Comparison of ENCODE assay signal across 9 cellular contexts in the genomic region with DNA sequence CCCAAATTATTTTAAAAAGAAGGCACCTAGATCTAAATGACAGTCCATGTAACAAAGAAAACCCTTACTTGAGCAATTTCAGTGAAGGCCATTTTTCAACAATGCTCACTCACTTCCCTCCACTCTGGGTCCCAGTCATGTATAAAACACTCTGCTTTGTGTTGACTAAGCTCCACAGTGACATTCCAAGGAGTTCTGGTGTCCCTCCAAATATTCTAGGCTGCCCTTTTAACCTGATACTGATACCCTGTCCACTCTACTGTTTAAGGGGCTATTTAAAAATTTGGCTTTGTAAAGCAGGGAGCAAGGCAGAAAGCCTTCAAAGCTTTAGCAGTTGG.
A peak's percentile ranks its signal among the peaks of the same experiment; 100 is the strongest.
DNase-seq lines count a peak whose midpoint lies in the region; ATAC-seq and TF ChIP-seq lines count a peak whose summit lies in the region.
"Had no signal": no experiment of that assay in that cellular context is flagged by ENCODE, and none has a peak within 500 bp of the region (broad histone marks: within the 10 kb centered on the region; RNA-seq: fewer than 3 reads in every experiment).

No MANE protein-coding gene starts in this region.

- in situ Hi-C loops in astrocyte of the spinal cord (cut with HindIII; ENCODE audit: low sequenced_read_pairs) = no loop called here

- peak; percentile 2 for ATAC-seq in GM19351 (IDR thresholded peaks at IDR 0.05; ENCODE audit: unreplicated experiment)
- peak; percentile 21 for ATAC-seq in HG03039 (IDR thresholded peaks at IDR 0.05; ENCODE audit: unreplicated experiment)
- peak; percentile 38 to 67 (median 64) for ATAC-seq in psoas muscle

- intact Hi-C loops in psoas muscle (cut with DNase I) = loop anchor here (1.0 to 10.0 kb wide), 6 partner anchors 72 to 585 kb away; a partner anchor contains a TSS

- TF ChIP-seq CTCF in astrocyte of the spinal cord (IDR thresholded peaks at IDR 0.05; ENCODE audit: low read depth, low read length) (no peak), psoas muscle (IDR thresholded peaks at IDR 0.05) (no peak)

- peak overlapping the region; percentile 66 for H3K27ac ChIP-seq in psoas muscle
- H3K27ac ChIP-seq: neutrophil had no signal

- DNase-seq in astrocyte of the spinal cord (ENCODE audit: low read depth, low spot score) (peak; percentile 38), psoas muscle (no peak), NCI-H2029 (lab: John Stamatoyannopoulos, UW) (no peak), NCI-H1048 (lab: John Stamatoyannopoulos, UW) (no peak), hypothalamus (lab: John Stamatoyannopoulos, UW) (no peak), NOMO-1 treated with dmso at 0.1 percent for 144 hours (lab: John Stamatoyannopoulos, UW; ENCODE audit: unreplicated experiment) (no peak)

- H3K4me1 ChIP-seq in psoas muscle = peaks cover 21% of the 10 kb centered on the region

- no peak overlapping the region for H3K4me3 ChIP-seq in astrocyte of the spinal cord (ENCODE audit: low read depth, low read length)
- no peak overlapping the region for H3K4me3 ChIP-seq in psoas muscle

- no peaks in the 10 kb centered on the region for H3K36me3 ChIP-seq in psoas muscle (ENCODE audit: insufficient read depth in 1 of 2, low read depth in 1 of 2)
- H3K36me3 ChIP-seq: neutrophil had no signal

- no peaks in the 10 kb centered on the region for H3K9me3 ChIP-seq in psoas muscle
- H3K9me3 ChIP-seq: neutrophil had no signal

- no peaks in the 10 kb centered on the region for H3K27me3 ChIP-seq in psoas muscle (ENCODE audit: insufficient read depth in 3 of 3, low read length in 2 of 3)

Comparison
In these comparisons a context has a peak if more than half of its experiments do, and no peak if none do; other contexts are left out.
1. ATAC-seq: peak in every context shown above with its lines; median percentile 64 in psoas muscle; 21 in HG03039; 2 in GM19351.